Comparison of ENCODE assay signal across 9 cellular contexts in the genomic region with DNA sequence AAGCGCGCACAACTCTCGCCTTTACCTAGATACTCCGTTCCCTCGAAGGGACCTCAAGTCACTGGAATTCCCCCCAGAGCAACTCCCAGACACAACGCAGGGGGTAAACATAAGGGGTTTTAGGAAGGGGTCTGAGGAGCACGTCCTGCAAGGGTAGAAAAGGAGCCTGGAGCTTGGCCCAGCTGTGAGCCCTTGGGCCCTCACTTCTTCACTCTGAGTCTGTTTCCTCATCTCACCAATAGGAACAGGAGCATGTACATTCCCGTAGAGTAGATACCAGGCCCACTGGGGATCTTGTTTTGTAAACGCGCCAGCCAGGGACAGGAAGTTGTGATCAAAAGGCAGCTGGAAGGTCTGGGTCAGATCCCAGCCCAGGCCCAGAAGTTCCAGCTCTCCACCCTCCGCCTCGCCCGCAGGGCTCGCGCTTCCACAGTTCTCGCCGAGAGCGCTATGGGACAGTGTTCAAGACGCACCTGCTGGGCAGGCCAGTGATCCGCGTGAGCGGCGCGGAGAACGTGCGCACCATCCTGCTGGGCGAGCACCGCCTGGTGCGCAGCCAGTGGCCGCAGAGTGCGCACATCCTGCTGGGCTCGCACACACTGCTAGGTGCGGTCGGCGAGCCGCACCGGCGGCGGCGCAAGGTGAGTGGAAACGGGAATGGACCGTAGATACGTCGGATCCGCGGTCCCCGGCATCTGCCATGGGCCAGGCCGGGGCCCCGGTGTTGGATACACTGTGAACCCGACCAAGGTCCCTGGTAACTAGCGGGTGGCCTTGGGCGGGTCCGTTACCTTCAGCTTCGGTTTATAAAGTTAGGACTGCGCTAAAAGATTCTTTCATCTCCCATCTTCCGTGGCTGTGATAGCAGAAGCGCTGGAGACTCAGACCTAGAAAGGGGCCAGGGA.
DNase-seq lines count a peak whose midpoint lies in the region; ATAC-seq and TF ChIP-seq lines count a peak whose summit lies in the region.
"Had no signal": no experiment of that assay in that cellular context is flagged by ENCODE, and none has a peak within 500 bp of the region (broad histone marks: within the 10 kb centered on the region; RNA-seq: fewer than 3 reads in every experiment).

No MANE protein-coding gene starts in this region.

- H3K27ac ChIP-seq in brain microvascular endothelial cell (no peak overlapping the region), subcutaneous abdominal adipose tissue (ENCODE audit: low read depth, low read length) (no peak overlapping the region)

- H3K9ac ChIP-seq in subcutaneous abdominal adipose tissue (ENCODE audit: low read length in 5 of 5): peak overlapping the region in 1 of 5 donors; percentile 43

- in situ Hi-C loops in brain microvascular endothelial cell (cut with HindIII; ENCODE audit: low pct_ligation_motif_present, low sequenced_read_pairs): no loop called here

- H3K4me3 ChIP-seq in brain microvascular endothelial cell (ENCODE audit: low read depth, low read length): peak overlapping the region; percentile 5
- peak overlapping the region; percentile 57 to 66 (median 65) for H3K4me3 ChIP-seq in subcutaneous abdominal adipose tissue (ENCODE audit: low read depth in 1 of 5, low read length in 5 of 5)

- peak; percentile 63 for DNase-seq in activated CD8-positive, alpha-beta memory T cell treated with anti-CD3 and anti-CD28 coated beads for 24 hours
- no peak for DNase-seq in activated CD8-positive, alpha-beta memory T cell treated with anti-CD3 and anti-CD28 coated beads, Interleukin-2, amount 50 U/mL, for 48 hours
- no peak for DNase-seq in brain microvascular endothelial cell
- peak; percentile 37 for DNase-seq in kidney tubule cell (ENCODE audit: low spot score)
- DNase-seq: AML-193 had no signal

- TF ChIP-seq CTCF in brain microvascular endothelial cell (IDR thresholded peaks at IDR 0.05; ENCODE audit: low read depth, low read length, missing control alignments): no peak

- ATAC-seq in HG02763 (IDR thresholded peaks at IDR 0.05; ENCODE audit: unreplicated experiment) (no peak), HG02852 (IDR thresholded peaks at IDR 0.05; ENCODE audit: unreplicated experiment) (no peak), HG03097 (IDR thresholded peaks at IDR 0.05; ENCODE audit: low FRiP score, unreplicated experiment) (no peak)

- peaks cover 4 to 39% (median 30%) of the 10 kb centered on the region in 5 donors for H3K4me1 ChIP-seq in subcutaneous abdominal adipose tissue (ENCODE audit: control insufficient read depth in 5 of 5, insufficient read depth in 5 of 5, low read length in 5 of 5)

- H3K36me3 ChIP-seq in brain microvascular endothelial cell (replicated peaks) (no peaks in the 10 kb centered on the region), subcutaneous abdominal adipose tissue (ENCODE audit: control insufficient read depth in 5 of 5, insufficient read depth in 5 of 5, low read length in 5 of 5) (peaks cover 0 to 6% (median 3%) of the 10 kb centered on the region in 5 donors)

- H3K9me3 ChIP-seq in subcutaneous abdominal adipose tissue (ENCODE audit: control insufficient read depth in 5 of 5, low read length in 5 of 5): no peaks in the 10 kb centered on the region

- H3K27me3 ChIP-seq in brain microvascular endothelial cell (replicated peaks) (peaks cover 66% of the 10 kb centered on the region), subcutaneous abdominal adipose tissue (ENCODE audit: control insufficient read depth in 5 of 5, insufficient read depth in 4 of 5, low read length in 5 of 5) (peaks cover 47 to 67% (median 55%) of the 10 kb centered on the region in 5 donors)

Comparison
In these comparisons a context has a peak if more than half of its experiments do, and no peak if none do; other contexts are left out.
1. DNase-seq: peak in activated CD8-positive, alpha-beta memory T cell treated with anti-CD3 and anti-CD28 coated beads for 24 hours (single experiment) and kidney tubule cell (single experiment); none in activated CD8-positive, alpha-beta memory T cell treated with anti-CD3 and anti-CD28 coated beads, Interleukin-2, amount 50 U/mL, for 48 hours (single experiment) and brain microvascular endothelial cell (single experiment).